ENCODE assay signal across 8 cellular contexts in the genomic region with DNA sequence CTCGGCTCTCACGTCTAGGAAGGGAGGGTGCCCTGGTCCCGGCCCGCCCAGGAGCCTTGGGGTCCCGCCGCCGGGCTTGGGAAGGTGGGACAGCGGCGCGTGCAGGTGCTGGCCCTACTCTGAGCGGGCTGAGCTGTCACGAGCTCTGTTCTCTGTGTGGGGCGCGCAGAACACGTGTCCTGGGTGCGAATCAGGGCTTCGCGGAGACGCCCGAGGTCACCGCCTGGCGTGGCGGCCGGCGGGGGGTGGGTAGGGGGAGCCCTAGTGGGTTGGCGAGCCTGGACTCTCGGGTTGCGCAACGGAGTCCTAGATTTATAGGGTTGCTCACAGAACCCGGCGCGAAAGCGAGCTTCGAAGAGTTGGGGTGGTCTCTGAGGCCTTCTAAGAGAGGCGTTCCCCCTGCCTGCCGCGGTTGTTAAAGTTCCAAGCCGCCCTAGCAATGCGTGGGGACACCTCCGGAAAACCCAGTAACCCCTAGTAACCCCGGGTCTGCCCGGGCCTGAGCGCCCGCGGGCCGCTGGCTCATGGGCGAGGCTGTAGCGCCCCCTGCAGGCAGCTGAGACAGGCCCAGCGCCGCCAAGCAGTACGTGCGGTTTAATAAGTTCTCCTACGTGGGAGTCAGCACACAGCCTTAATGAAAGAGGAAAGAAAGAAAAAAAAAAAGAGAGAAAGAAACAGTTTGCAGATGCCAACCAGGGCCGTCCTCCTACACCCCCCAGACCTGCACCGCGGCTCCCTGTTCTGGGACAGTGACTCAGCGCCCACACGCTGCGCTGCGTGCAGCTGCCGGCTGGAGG. TPM values are rescaled to one million over a fixed set of nuclear protein-coding genes. Genes with fewer than 3 reads are reported as not detected.
A peak's percentile ranks its signal among the peaks of the same experiment; 100 is the strongest.
DNase-seq lines count a peak whose midpoint lies in the region; ATAC-seq, FAIRE-seq and TF ChIP-seq lines count a peak whose summit lies in the region.

No MANE protein-coding gene starts in this region.

- H3K4me1 Mint-ChIP-seq in activated CD4-positive, alpha-beta T cell treated with anti-CD3 and anti-CD28 coated beads, Interleukin-2, amount 10 ng/mL, durations not matched to agents 7 days and 5 days, result peaks cover 56% of the 10 kb centered on the region

- H3K27me3 Mint-ChIP-seq in activated CD4-positive, alpha-beta T cell treated with anti-CD3 and anti-CD28 coated beads, Interleukin-2, amount 10 ng/mL, durations not matched to agents 7 days and 5 days, result peaks cover 82% of the 10 kb centered on the region

- no peaks in the 10 kb centered on the region for H3K27me3 ChIP-seq in right lobe of liver

- H3K36me3 Mint-ChIP-seq in activated CD4-positive, alpha-beta T cell treated with anti-CD3 and anti-CD28 coated beads, Interleukin-2, amount 10 ng/mL, durations not matched to agents 7 days and 5 days (ENCODE audit: low read depth), result peaks cover 4% of the 10 kb centered on the region

- CTCF ChIA-PET in activated CD4-positive, alpha-beta T cell treated with anti-CD3 and anti-CD28 coated beads, Interleukin-2, amount 10 ng/mL, durations not matched to agents 7 days and 5 days (lab: Charles Lee), result interaction anchor here (0.6 to 3.8 kb wide), 30 partner anchors 10 to 772 kb away, joined by 3 to 29 read pairs (median 4); a partner anchor contains a TSS

- peak overlapping the region; percentile 74 for H3K4me3 Mint-ChIP-seq in activated CD4-positive, alpha-beta T cell treated with anti-CD3 and anti-CD28 coated beads, Interleukin-2, amount 10 ng/mL, durations not matched to agents 7 days and 5 days

- peaks cover 0 to 35% (median 12%) of the 10 kb centered on the region in 4 donors for H3K4me1 ChIP-seq in right lobe of liver

- DNase-seq in ACHN (peak; percentile 84), GM18507 (ENCODE audit: extremely low spot score, insufficient read length, low read depth) (peak; percentile 56), NCI-H446 (lab: John Stamatoyannopoulos, UW) (peak; percentile 31 to 89), dermis blood vessel endothelial cell (peak; percentile 95), right lobe of liver (peak; percentile 88 to 93 (median 90))
- DNase-seq in activated CD4-positive, alpha-beta T cell treated with anti-CD3 and anti-CD28 coated beads, Interleukin-2, amount 10 ng/mL, durations not matched to agents 7 days and 5 days, result peak; percentile 75
- DNase-seq in stimulated activated CD4-positive, alpha-beta T cell treated with anti-CD3 and anti-CD28 coated beads, Interleukin-4, amount 100 ng/mL, for 24 hours, result peak; percentile 83

- peak overlapping the region; percentile 66 to 73 (median 72) for H3K4me3 ChIP-seq in right lobe of liver

- peak; percentile 98 to 99 (median 98) for TF ChIP-seq CTCF in right lobe of liver (IDR thresholded peaks at IDR 0.05)

- in situ Hi-C loops in ACHN (cut with HindIII; ENCODE audit: low pct_ligation_motif_present, low pct_unique_long_range_greater_than_20kb, low sequenced_read_pairs), result no loop called here

- TF ChIP-seq POLR2A in right lobe of liver (IDR thresholded peaks at IDR 0.05), result peak; percentile 54

- H3K27ac ChIP-seq in right lobe of liver, result peak overlapping the region; percentile 82 to 91 (median 88)

- intact Hi-C loops in right lobe of liver (cut with DNase I), result no loop called here

- H3K36me3 ChIP-seq in right lobe of liver, result no peaks in the 10 kb centered on the region

- peak; percentile 63 for FAIRE-seq in GM18507 (lab: Jason Lieb, UNC)

- peak overlapping the region; percentile 50 for H3K27ac Mint-ChIP-seq in activated CD4-positive, alpha-beta T cell treated with anti-CD3 and anti-CD28 coated beads, Interleukin-2, amount 10 ng/mL, durations not matched to agents 7 days and 5 days

- POLR2A ChIA-PET in activated CD4-positive, alpha-beta T cell treated with anti-CD3 and anti-CD28 coated beads, Interleukin-2, amount 10 ng/mL, durations not matched to agents 7 days and 5 days (lab: Charles Lee), result interaction anchor here (0.6 to 0.8 kb wide), 2 partner anchors 100 to 772 kb away, joined by 3 to 7 read pairs; no protein-coding TSS in a partner anchor

- H3K9me3 Mint-ChIP-seq in activated CD4-positive, alpha-beta T cell treated with anti-CD3 and anti-CD28 coated beads, Interleukin-2, amount 10 ng/mL, durations not matched to agents 7 days and 5 days, result no peaks in the 10 kb centered on the region

- ATAC-seq in HG03039 (IDR thresholded peaks at IDR 0.05; ENCODE audit: unreplicated experiment), result peak; percentile 59
- peak; percentile 50 to 64 (median 57) for ATAC-seq in right lobe of liver

- no peaks in the 10 kb centered on the region for H3K9me3 ChIP-seq in right lobe of liver

- WGBS in right lobe of liver (ENCODE audit: insufficient coverage, low coverage, low lambda C conversion rate, missing lambda C conversion rate), result 0% methylated on average over 52 of the region's 61 CpGs

RNA-seq across cellular contexts. Expression of a gene that starts 2.7 kb away (rescaled TPM):
- under 1 TPM; 0.27 to 0.92 TPM for total RNA-seq in activated CD4-positive, alpha-beta T cell treated with anti-CD3 and anti-CD28 coated beads, Interleukin-2, amount 10 ng/mL, durations not matched to agents 7 days and 5 days
- 308 and 569 TPM in 2 replicates for total RNA-seq in dermis blood vessel endothelial cell
- total RNA-seq in right lobe of liver, result 10 to 100 TPM in 5 of 6 experiments, 1 to 10 TPM in 1; 7.9 to 82.6 (median 21.6) TPM

RNA-seq across cellular contexts. Expression of a gene that starts 13.6 kb away (rescaled TPM):
- 1 to 10 TPM; 3.2 to 3.7 TPM for total RNA-seq in activated CD4-positive, alpha-beta T cell treated with anti-CD3 and anti-CD28 coated beads, Interleukin-2, amount 10 ng/mL, durations not matched to agents 7 days and 5 days
- total RNA-seq in dermis blood vessel endothelial cell, result 49.9 and 57.9 TPM in 2 replicates
- total RNA-seq in right lobe of liver, result 10 to 100 TPM; 13.7 to 28.4 (median 21.3) TPM

Comparison
In these comparisons a context has a peak if more than half of its experiments do, and no peak if none do; other contexts are left out.
1. Peak in every context shown above with its lines: DNase-seq, ATAC-seq, H3K4me3 ChIP-seq and H3K27ac ChIP-seq.